Comparison of ENCODE assay signal across 8 cellular contexts in genomic region chr22:19292262-19293230, GRCh38. TPM values are rescaled to one million over a fixed set of nuclear protein-coding genes. Genes with fewer than 3 reads are reported as not detected.
DNase-seq lines count a peak whose midpoint lies in the region; ATAC-seq, FAIRE-seq and TF ChIP-seq lines count a peak whose summit lies in the region.

No MANE protein-coding gene starts in this region.

- H3K27me3 ChIP-seq in breast epithelium (no peaks in the 10 kb centered on the region), liver (ENCODE audit: control insufficient read depth in 4 of 4, insufficient read depth in 4 of 4, low read length in 3 of 4) (no peaks in the 10 kb centered on the region), thymus (ENCODE audit: control insufficient read depth, insufficient read depth) (peaks cover 12% of the 10 kb centered on the region)

- H3K4me2 ChIP-seq in A549: peak overlapping the region; percentile 98

- POLR2A ChIA-PET in A549 (lab: Yijun Ruan, JAX): interaction anchor here (1.1 kb wide), 1 partner anchor 18 kb away, joined by 6 read pairs; no protein-coding TSS in a partner anchor

- peak overlapping the region; percentile 87 to 95 for H3K27ac ChIP-seq in A549
- H3K27ac ChIP-seq in breast epithelium: peak overlapping the region; percentile 80 to 81
- peak overlapping the region; percentile 66 to 89 for H3K27ac ChIP-seq in liver (ENCODE audit: low read depth in 1 of 2, low read length in 2 of 2)
- no peak overlapping the region for H3K27ac ChIP-seq in thymus (ENCODE audit: low read depth)

- H3K9ac ChIP-seq in liver (ENCODE audit: low read depth in 1 of 2, low read length in 2 of 2): peak overlapping the region; percentile 20 to 66

- H3K9me3 ChIP-seq in A549 (no peaks in the 10 kb centered on the region), breast epithelium (no peaks in the 10 kb centered on the region), liver (ENCODE audit: control insufficient read depth in 4 of 4, low read length in 3 of 4) (no peaks in the 10 kb centered on the region), thymus (ENCODE audit: control insufficient read depth) (no peaks in the 10 kb centered on the region)

- TF ChIP-seq CTCF in A549 (IDR thresholded peaks at IDR 0.05) (no peak), breast epithelium (IDR thresholded peaks at IDR 0.05) (no peak), liver (IDR thresholded peaks at IDR 0.05; ENCODE audit: low read depth, low read length, missing input control) (no peak)

- ATAC-seq in A549: peak; percentile 20 to 23; a peak in 4 of 6 replicates
- peak; percentile 9 for ATAC-seq in GM18502 (IDR thresholded peaks at IDR 0.05; ENCODE audit: poor library complexity, unreplicated experiment)

- WGBS in A549 (ENCODE audit: missing lambda C conversion rate): 67% methylated on average over 18 of the region's 32 CpGs
- 40% methylated on average over 32 of the region's 32 CpGs for WGBS in liver
- 66% methylated on average over 32 of the region's 32 CpGs for WGBS in thymus

- CTCF ChIA-PET in A549 (lab: Yijun Ruan, JAX): interaction anchor here (1.3 to 1.5 kb wide), 2 partner anchors 7 to 9 kb away, joined by 3 to 4 read pairs; no protein-coding TSS in a partner anchor

- FAIRE-seq in A549 (lab: Jason Lieb, UNC): no peak

- H3K36me3 ChIP-seq in breast epithelium (no peaks in the 10 kb centered on the region), liver (ENCODE audit: control insufficient read depth in 4 of 4, insufficient read depth in 3 of 4, low read depth in 1 of 4, low read length in 3 of 4) (no peaks in the 10 kb centered on the region), thymus (ENCODE audit: control insufficient read depth, insufficient read depth) (no peaks in the 10 kb centered on the region)

- TF ChIP-seq EP300 in A549 (IDR thresholded peaks at IDR 0.05): no peak

- H3K4me1 ChIP-seq in A549 (peaks cover 38% of the 10 kb centered on the region), breast epithelium (no peaks in the 10 kb centered on the region), liver (ENCODE audit: control insufficient read depth in 4 of 4, insufficient read depth in 4 of 4, low read length in 3 of 4) (peaks cover 3 to 20% (median 15%) of the 10 kb centered on the region in 4 donors), thymus (ENCODE audit: control insufficient read depth, insufficient read depth, low read length) (peaks cover 9% of the 10 kb centered on the region)

- H3K4me3 ChIP-seq in A549 (peak overlapping the region; percentile 99), breast epithelium (peak overlapping the region; percentile 78 to 90 (median 85)), liver (ENCODE audit: low read depth in 1 of 3, low read length in 3 of 3) (peak overlapping the region; percentile 78 to 95 (median 92)), thymus (ENCODE audit: low read length) (peak overlapping the region; percentile 71)

- intact Hi-C loops in breast epithelium (cut with DNase I; ENCODE audit: low total_unique reads): no loop called here

- TF ChIP-seq RAD21 in A549 (conservative IDR thresholded peaks at IDR 0.05 in 1 of 2, IDR thresholded peaks at IDR 0.05 in 1 of 2) (no peak), liver (IDR thresholded peaks at IDR 0.05) (no peak)

- no peak for TF ChIP-seq POLR2A in A549 (IDR thresholded peaks at IDR 0.05; ENCODE audit: low read length)
- TF ChIP-seq POLR2A in breast epithelium (IDR thresholded peaks at IDR 0.05): no peak

- DNase-seq in A549 (ENCODE audit: low read depth in 1 of 2, low spot score in 1 of 2) (no peak), NCI-H524 (lab: John Stamatoyannopoulos, UW) (peak; percentile 35 to 58), breast epithelium (ENCODE audit: low spot score in 2 of 2) (peak in 1 of 2 donors; percentile 23), OCI-M2 (lab: John Stamatoyannopoulos, UW; ENCODE audit: unreplicated experiment) (no peak), NCI-H1105 (lab: John Stamatoyannopoulos, UW) (no peak)

TF ChIP-seq in A549, 52 proteins besides CTCF, POLR2A, EP300 and RAD21:
- TF ChIP-seq NPAS2 (CRISPR knock-in tag; IDR thresholded peaks at IDR 0.05; ENCODE audit: borderline replicate concordance) (no peak), E2F6 (IDR thresholded peaks at IDR 0.05; ENCODE audit: borderline replicate concordance, low read depth) (0 out of 2 replicates have a peak, but pooled peaks have one; percentile 7), EHMT2 (IDR thresholded peaks at IDR 0.05; ENCODE audit: low read depth) (no peak), CBX2 (IDR thresholded peaks at IDR 0.05; ENCODE audit: borderline replicate concordance, low read depth) (no peak)

TF ChIP-seq in liver, 16 proteins besides CTCF, POLR2A, EP300 and RAD21:
- TF ChIP-seq MAX (IDR thresholded peaks at IDR 0.05) (peak; percentile 29), GABPA (IDR thresholded peaks at IDR 0.05 in 1 of 2, conservative IDR thresholded peaks at IDR 0.05 in 1 of 2) (no peak), REST (IDR thresholded peaks at IDR 0.05) (no peak), HNF4A (conservative IDR thresholded peaks at IDR 0.05) (no peak)

RNA-seq across cellular contexts. Expression of gene CLTCL1, which starts 1.0 kb away (rescaled TPM):
- 8.6 and 13.0 TPM in 2 replicates for polyA plus RNA-seq in A549 (2011; rRNA removed)
- 11.5 and 15.8 TPM in 2 replicates for polyA plus RNA-seq in A549 (2012; cell fraction: cytosol; rRNA removed)
- polyA plus RNA-seq in A549 (2012; cell fraction: nucleus; rRNA removed): 57.2 and 61.3 TPM in 2 replicates
- 10.6 to 12.0 TPM (median 11.6 TPM) in 3 replicates for polyA plus RNA-seq in A549 (2017; fragmentation: RNase III; extraction: RNeasy Plus Mini Kit Qiagen cat#74134 plus additional on column Dnase treatment)
- polyA minus RNA-seq in A549 (2011; rRNA and poly(A)+ RNA removed): 31.3 and 41.0 TPM in 2 replicates
- 10 to 100 TPM in 1 of 3 donors, 1 to 10 TPM in 2; 2.8 to 27.0 (median 8.2) TPM for total RNA-seq in breast epithelium
- 1 to 10 TPM; 2.7 to 4.8 TPM for total RNA-seq in liver
- 1 to 10 TPM; 2.0 to 2.4 TPM for polyA plus RNA-seq in liver
- 30.4 TPM for polyA plus RNA-seq in thymus

Comparison
In these comparisons a context has a peak if more than half of its experiments do, and no peak if none do; other contexts are left out.
1. DNase-seq: peak in NCI-H524 (2 of 2); none in A549 (0 of 2), OCI-M2 (single experiment) and NCI-H1105 (single experiment).
2. Peak in every context shown above with its lines, with median percentiles within 50 percentile points of each other: H3K4me3 ChIP-seq.